Comparison of ENCODE assay signal across 1 cellular context in the genomic region with DNA sequence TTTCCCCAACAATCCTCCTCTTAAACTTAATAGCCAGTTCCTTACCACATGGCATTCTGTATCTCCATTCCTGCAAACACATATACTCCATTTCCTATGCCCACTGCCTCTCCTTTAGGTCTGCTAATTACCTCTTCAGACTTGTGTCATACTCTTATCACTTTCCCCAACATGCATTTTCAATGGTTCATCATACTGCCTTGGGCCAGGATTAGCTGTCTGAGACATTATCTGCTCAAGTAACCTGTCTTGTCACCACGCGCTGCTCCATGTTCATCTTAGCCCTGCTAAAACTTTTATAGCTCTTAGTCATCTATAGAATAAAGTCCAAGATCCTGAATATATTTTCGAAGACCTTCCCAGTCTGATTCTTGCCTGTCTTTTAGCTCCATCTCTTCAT.
TF ChIP-seq lines count a peak whose summit lies in the region.

No MANE protein-coding gene starts in this region.

TF ChIP-seq in K562, 482 proteins besides CTCF, POLR2A, EP300 and RAD21 (continued from another document and continues in another):
- TF ChIP-seq, protein P1, sequence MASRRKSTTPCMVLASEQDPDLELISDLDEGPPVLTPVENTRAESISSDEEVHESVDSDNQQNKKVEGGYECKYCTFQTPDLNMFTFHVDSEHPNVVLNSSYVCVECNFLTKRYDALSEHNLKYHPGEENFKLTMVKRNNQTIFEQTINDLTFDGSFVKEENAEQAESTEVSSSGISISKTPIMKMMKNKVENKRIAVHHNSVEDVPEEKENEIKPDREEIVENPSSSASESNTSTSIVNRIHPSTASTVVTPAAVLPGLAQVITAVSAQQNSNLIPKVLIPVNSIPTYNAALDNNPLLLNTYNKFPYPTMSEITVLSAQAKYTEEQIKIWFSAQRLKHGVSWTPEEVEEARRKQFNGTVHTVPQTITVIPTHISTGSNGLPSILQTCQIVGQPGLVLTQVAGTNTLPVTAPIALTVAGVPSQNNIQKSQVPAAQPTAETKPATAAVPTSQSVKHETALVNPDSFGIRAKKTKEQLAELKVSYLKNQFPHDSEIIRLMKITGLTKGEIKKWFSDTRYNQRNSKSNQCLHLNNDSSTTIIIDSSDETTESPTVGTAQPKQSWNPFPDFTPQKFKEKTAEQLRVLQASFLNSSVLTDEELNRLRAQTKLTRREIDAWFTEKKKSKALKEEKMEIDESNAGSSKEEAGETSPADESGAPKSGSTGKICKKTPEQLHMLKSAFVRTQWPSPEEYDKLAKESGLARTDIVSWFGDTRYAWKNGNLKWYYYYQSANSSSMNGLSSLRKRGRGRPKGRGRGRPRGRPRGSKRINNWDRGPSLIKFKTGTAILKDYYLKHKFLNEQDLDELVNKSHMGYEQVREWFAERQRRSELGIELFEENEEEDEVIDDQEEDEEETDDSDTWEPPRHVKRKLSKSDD (conservative IDR thresholded peaks at IDR 0.05; ENCODE audit: low read length): no peak
- TF ChIP-seq ELF2 (CRISPR knock-in tag; IDR thresholded peaks at IDR 0.05) (no peak), GABPA (tag; conservative IDR thresholded peaks at IDR 0.05; ENCODE audit: low read depth) (no peak), SMARCE1 (IDR thresholded peaks at IDR 0.05) (peak; percentile 81), NR0B1 (IDR thresholded peaks at IDR 0.05; ENCODE audit: partially characterized antibody) (no peak), STAG1 (CRISPR knock-in tag; IDR thresholded peaks at IDR 0.05; ENCODE audit: borderline replicate concordance) (no peak), PHF21A (IDR thresholded peaks at IDR 0.05; ENCODE audit: borderline replicate concordance, low read depth) (no peak), NCOR1 (IDR thresholded peaks at IDR 0.05) (peak; percentile 88), ZNF695 (CRISPR knock-in tag; IDR thresholded peaks at IDR 0.05) (no peak), NFE2 (IDR thresholded peaks at IDR 0.05; ENCODE audit: low read depth) (peak; percentile 48; the same call in 1 of the 2 replicates), HNRNPLL (IDR thresholded peaks at IDR 0.05; ENCODE audit: low read depth, low read length, poor library complexity, severe bottlenecking) (no peak), DDX20 (tag; IDR thresholded peaks at IDR 0.05; ENCODE audit: low read depth) (no peak), CSDE1 (IDR thresholded peaks at IDR 0.05) (no peak), HMGN3 (IDR thresholded peaks at IDR 0.05; ENCODE audit: borderline replicate concordance, extremely low read depth, insufficient read length, low read depth, low read length) (no peak), POLR2AphosphoS5 (IDR thresholded peaks at IDR 0.05; ENCODE audit: control insufficient read depth, insufficient read depth, low read depth, low read length) (peak; percentile 75), CHD1 (IDR thresholded peaks at IDR 0.05; ENCODE audit: low read length) (no peak), MYNN (IDR thresholded peaks at IDR 0.05) (peak; percentile 39; the same call in 1 of the 2 replicates), MYNN (CRISPR knock-in tag; IDR thresholded peaks at IDR 0.05) (no peak), RFX7 (CRISPR knock-in tag; IDR thresholded peaks at IDR 0.05) (no peak), MLLT1 (IDR thresholded peaks at IDR 0.05) (no peak), ZNF785 (CRISPR knock-in tag; IDR thresholded peaks at IDR 0.05) (no peak), CBFA2T2 (conservative IDR thresholded peaks at IDR 0.05) (peak; percentile 86), POU5F1 (IDR thresholded peaks at IDR 0.05; ENCODE audit: borderline replicate concordance, low read depth, low read length, partially characterized antibody) (no peak), E2F8 (IDR thresholded peaks at IDR 0.05; ENCODE audit: low read depth, partially characterized antibody) (no peak), CREBBP (IDR thresholded peaks at IDR 0.05; ENCODE audit: low read depth, low read length) (no peak), ZNF263 (CRISPR knock-in tag; IDR thresholded peaks at IDR 0.05; ENCODE audit: borderline replicate concordance) (no peak), CREM (IDR thresholded peaks at IDR 0.05; ENCODE audit: low read depth) (peak; percentile 44)
- TF ChIP-seq, protein P2, sequence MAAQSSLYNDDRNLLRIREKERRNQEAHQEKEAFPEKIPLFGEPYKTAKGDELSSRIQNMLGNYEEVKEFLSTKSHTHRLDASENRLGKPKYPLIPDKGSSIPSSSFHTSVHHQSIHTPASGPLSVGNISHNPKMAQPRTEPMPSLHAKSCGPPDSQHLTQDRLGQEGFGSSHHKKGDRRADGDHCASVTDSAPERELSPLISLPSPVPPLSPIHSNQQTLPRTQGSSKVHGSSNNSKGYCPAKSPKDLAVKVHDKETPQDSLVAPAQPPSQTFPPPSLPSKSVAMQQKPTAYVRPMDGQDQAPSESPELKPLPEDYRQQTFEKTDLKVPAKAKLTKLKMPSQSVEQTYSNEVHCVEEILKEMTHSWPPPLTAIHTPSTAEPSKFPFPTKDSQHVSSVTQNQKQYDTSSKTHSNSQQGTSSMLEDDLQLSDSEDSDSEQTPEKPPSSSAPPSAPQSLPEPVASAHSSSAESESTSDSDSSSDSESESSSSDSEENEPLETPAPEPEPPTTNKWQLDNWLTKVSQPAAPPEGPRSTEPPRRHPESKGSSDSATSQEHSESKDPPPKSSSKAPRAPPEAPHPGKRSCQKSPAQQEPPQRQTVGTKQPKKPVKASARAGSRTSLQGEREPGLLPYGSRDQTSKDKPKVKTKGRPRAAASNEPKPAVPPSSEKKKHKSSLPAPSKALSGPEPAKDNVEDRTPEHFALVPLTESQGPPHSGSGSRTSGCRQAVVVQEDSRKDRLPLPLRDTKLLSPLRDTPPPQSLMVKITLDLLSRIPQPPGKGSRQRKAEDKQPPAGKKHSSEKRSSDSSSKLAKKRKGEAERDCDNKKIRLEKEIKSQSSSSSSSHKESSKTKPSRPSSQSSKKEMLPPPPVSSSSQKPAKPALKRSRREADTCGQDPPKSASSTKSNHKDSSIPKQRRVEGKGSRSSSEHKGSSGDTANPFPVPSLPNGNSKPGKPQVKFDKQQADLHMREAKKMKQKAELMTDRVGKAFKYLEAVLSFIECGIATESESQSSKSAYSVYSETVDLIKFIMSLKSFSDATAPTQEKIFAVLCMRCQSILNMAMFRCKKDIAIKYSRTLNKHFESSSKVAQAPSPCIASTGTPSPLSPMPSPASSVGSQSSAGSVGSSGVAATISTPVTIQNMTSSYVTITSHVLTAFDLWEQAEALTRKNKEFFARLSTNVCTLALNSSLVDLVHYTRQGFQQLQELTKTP (IDR thresholded peaks at IDR 0.05; ENCODE audit: low read depth in 1 of 2, partially characterized antibody in 2 of 2): peak in 1 of 2 experiments; percentile 27
- TF ChIP-seq, protein P3, sequence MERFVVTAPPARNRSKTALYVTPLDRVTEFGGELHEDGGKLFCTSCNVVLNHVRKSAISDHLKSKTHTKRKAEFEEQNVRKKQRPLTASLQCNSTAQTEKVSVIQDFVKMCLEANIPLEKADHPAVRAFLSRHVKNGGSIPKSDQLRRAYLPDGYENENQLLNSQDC (CRISPR knock-in tag; IDR thresholded peaks at IDR 0.05): no peak
- TF ChIP-seq, protein P4, sequence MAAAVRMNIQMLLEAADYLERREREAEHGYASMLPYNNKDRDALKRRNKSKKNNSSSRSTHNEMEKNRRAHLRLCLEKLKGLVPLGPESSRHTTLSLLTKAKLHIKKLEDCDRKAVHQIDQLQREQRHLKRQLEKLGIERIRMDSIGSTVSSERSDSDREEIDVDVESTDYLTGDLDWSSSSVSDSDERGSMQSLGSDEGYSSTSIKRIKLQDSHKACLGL (CRISPR knock-in tag; IDR thresholded peaks at IDR 0.05; ENCODE audit: borderline replicate concordance, poor library complexity, severe bottlenecking): no peak
